ENCODE assay signal across 31 cellular contexts in genomic region chr15:100801256-100801900, GRCh38.
"Had no signal": no experiment of that assay in that cellular context is flagged by ENCODE, and none has a peak within 500 bp of the region (broad histone marks: within the 10 kb centered on the region; RNA-seq: fewer than 3 reads in every experiment).

No MANE protein-coding gene starts in this region.

- H3K27me3 ChIP-seq: adrenal gland, body of pancreas, breast epithelium, MG63, Peyer's patch, SJCRH30 had no signal

- H3K9me3 ChIP-seq: body of pancreas, breast epithelium, Peyer's patch, SJCRH30 had no signal

- DNase-seq: activated CD4-positive, alpha-beta T cell treated with anti-CD3 and anti-CD28 coated beads, Interleukin-2, amount 50 U/mL, for 4 hours; activated CD8-positive, alpha-beta T cell treated with anti-CD3 and anti-CD28 coated beads for 36 hours; activated effector memory CD4-positive, alpha-beta T cell treated with anti-CD3 and anti-CD28 coated beads, Interleukin-2, amount 50 U/mL, for 16 hours; activated naive CD4-positive, alpha-beta T cell; activated naive CD4-positive, alpha-beta T cell treated with anti-CD3 and anti-CD28 coated beads, Interleukin-2, amount 50 U/mL, for 16 hours; activated naive CD8-positive, alpha-beta T cell treated with anti-CD3 and anti-CD28 coated beads, Interleukin-2, amount 10 ng/mL, durations not matched to agents 7 days and 5 days; activated T-cell treated with anti-CD3 and anti-CD28 coated beads, Interleukin-2, amount 50 U/mL, for 1 hour; activated T-cell treated with anti-CD3 and anti-CD28 coated beads, Interleukin-2, amount 50 U/mL, for 72 hours; adrenal gland; body of pancreas; Kasumi-1; KBM-7; MG63; NCI-H1048; NCI-H1105 treated with DMSO at 0.1 percent for 48 hours; NCI-H1436; NCI-H1694; NCI-H1930; NCI-H2081 treated with DMSO at 0.1 percent for 48 hours; NCI-H345; NCI-H524 treated with DMSO at 0.1 percent for 48 hours; NCI-H748 treated with DMSO at 0.1 percent for 48 hours; NK-92 treated with Interleukin-12 subunit alpha and Interleukin-12 subunit beta, amount 100 ng/mL, for 24 hours; PC-3; Peyer's patch; Right ventricle myocardium superior; RPMI8226; SJCRH30 had no signal

- H3K27ac ChIP-seq: adrenal gland, body of pancreas, Peyer's patch, SJCRH30, SK-N-MC had no signal

- ATAC-seq: activated CD8-positive, alpha-beta T cell treated with anti-CD3 and anti-CD28 coated beads for 36 hours; activated T-cell treated with anti-CD3 and anti-CD28 coated beads, Interleukin-2, amount 50 U/mL, for 72 hours; activated T-helper 17 cell treated with anti-CD3 and anti-CD28 coated beads, Interleukin-2, amount 50 U/mL, for 72 hours; body of pancreas; PC-3 had no signal

- H3K4me3 ChIP-seq: adrenal gland, body of pancreas, breast epithelium, MG63, Peyer's patch, SJCRH30, SK-N-MC had no signal

- H3K4me1 ChIP-seq: adrenal gland, body of pancreas, breast epithelium, Peyer's patch, SJCRH30 had no signal

- H3K36me3 ChIP-seq: adrenal gland, breast epithelium, MG63, Peyer's patch, SJCRH30 had no signal
